8 cellular contexts compared by ENCODE assay signal in the genomic region with DNA sequence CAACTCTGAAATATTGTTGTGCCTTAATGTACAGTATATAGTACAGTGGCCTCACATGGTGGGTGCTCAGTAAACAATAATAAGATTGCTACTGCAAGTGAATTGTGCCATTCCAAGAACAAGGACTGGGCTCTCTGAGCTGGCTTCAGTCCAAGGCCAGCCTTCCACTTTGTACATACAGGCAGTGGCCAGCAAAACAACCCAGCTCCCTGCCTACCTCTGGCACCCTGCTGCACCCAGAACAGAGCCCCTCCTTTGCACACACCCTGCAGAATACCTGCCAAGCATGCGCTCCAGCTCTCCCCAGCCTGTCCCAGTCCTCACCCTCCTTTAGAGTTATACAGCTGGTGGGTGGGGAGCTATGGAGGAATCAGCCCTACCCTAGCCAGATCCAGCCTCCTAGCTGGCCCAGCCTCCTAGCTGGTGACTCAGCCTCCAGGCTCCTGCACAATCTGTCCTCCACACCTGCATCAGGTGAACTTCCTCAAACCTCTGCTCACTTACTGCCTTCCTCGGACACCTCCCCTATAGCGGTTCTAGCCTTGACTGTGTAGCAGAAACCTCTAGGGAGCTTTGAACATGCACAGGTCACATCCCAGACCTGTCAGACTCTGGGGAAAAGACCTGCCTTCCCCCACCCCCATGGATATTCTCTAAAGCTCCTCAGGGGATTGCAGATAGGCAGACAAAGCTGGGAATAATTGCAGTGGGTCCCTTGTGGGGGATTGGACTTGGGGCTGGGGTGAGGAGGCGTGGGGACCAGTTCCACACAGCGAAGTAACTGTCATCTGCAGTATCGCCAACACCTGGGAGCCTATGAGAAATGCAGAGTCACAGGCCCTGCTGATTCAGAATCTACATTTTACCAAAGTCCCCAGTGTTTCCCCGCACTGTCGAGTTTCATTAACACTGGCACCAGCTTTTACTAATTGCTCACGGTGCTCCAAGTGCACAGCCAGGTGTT. TPM values are rescaled to one million over a fixed set of nuclear protein-coding genes. Genes with fewer than 3 reads are reported as not detected.
DNase-seq lines count a peak whose midpoint lies in the region; ATAC-seq and TF ChIP-seq lines count a peak whose summit lies in the region.

No MANE protein-coding gene starts in this region.

- peak overlapping the region; percentile 93 to 98 (median 96) for H3K27ac Mint-ChIP-seq in IgD-negative memory B cell
- H3K27ac Mint-ChIP-seq in activated CD8-positive, alpha-beta T cell treated with anti-CD3 and anti-CD28 coated beads for 36 hours: no peak overlapping the region

- intact Hi-C loops in activated CD8-positive, alpha-beta T cell treated with anti-CD3 and anti-CD28 coated beads for 36 hours (cut with micrococcal nuclease): no loop called here
- intact Hi-C loops in transverse colon (cut with DNase I; ENCODE audit: low total_unique reads): no loop called here

- H3K27me3 Mint-ChIP-seq in IgD-negative memory B cell: peaks cover 18% of the 10 kb centered on the region
- H3K27me3 Mint-ChIP-seq in activated CD8-positive, alpha-beta T cell treated with anti-CD3 and anti-CD28 coated beads for 36 hours: peaks cover 21% of the 10 kb centered on the region

- H3K4me1 Mint-ChIP-seq in IgD-negative memory B cell: peaks cover 41 to 52% (median 43%) of the 10 kb centered on the region in 3 donors
- H3K4me1 Mint-ChIP-seq in activated CD8-positive, alpha-beta T cell treated with anti-CD3 and anti-CD28 coated beads for 36 hours (ENCODE audit: low read depth): peaks cover 37% of the 10 kb centered on the region

- no peaks in the 10 kb centered on the region for H3K36me3 ChIP-seq in transverse colon

- ATAC-seq in activated CD8-positive, alpha-beta T cell treated with anti-CD3 and anti-CD28 coated beads for 36 hours: no peak
- peak; percentile 81 for ATAC-seq in left lobe of liver
- no peak for ATAC-seq in HG03469 (IDR thresholded peaks at IDR 0.05; ENCODE audit: unreplicated experiment)
- ATAC-seq in HG02623 (IDR thresholded peaks at IDR 0.05; ENCODE audit: unreplicated experiment): no peak

- H3K36me3 Mint-ChIP-seq in IgD-negative memory B cell: peaks cover 5% of the 10 kb centered on the region
- peaks cover 4% of the 10 kb centered on the region for H3K36me3 Mint-ChIP-seq in activated CD8-positive, alpha-beta T cell treated with anti-CD3 and anti-CD28 coated beads for 36 hours (ENCODE audit: low read depth)

- H3K4me3 Mint-ChIP-seq in IgD-negative memory B cell: peak overlapping the region; percentile 81 to 92 (median 86)
- H3K4me3 Mint-ChIP-seq in activated CD8-positive, alpha-beta T cell treated with anti-CD3 and anti-CD28 coated beads for 36 hours: peak overlapping the region; percentile 69

- no peaks in the 10 kb centered on the region for H3K9me3 Mint-ChIP-seq in IgD-negative memory B cell
- H3K9me3 Mint-ChIP-seq in activated CD8-positive, alpha-beta T cell treated with anti-CD3 and anti-CD28 coated beads for 36 hours: no peaks in the 10 kb centered on the region

- DNase-seq in C1 segment of cervical spinal cord (lab: John Stamatoyannopoulos, UW) (peak in 8 of 14 donors; percentile 20 to 73 (median 37)), left lobe of liver (ENCODE audit: low spot score) (peak; percentile 78), transverse colon (peak; percentile 95), 8988T (no peak)
- DNase-seq in activated CD8-positive, alpha-beta T cell treated with anti-CD3 and anti-CD28 coated beads for 36 hours: no peak

- peak overlapping the region; percentile 75 to 84 (median 81) for H3K27ac ChIP-seq in transverse colon

- peak overlapping the region in 1 of 4 donors; percentile 59 for H3K4me3 ChIP-seq in transverse colon

- peak; percentile 54 for TF ChIP-seq POLR2A in transverse colon (IDR thresholded peaks at IDR 0.05)

- TF ChIP-seq CTCF in activated CD8-positive, alpha-beta T cell treated with anti-CD3 and anti-CD28 coated beads for 36 hours (IDR thresholded peaks at IDR 0.05): no peak
- no peak for TF ChIP-seq CTCF in transverse colon (IDR thresholded peaks at IDR 0.05)

- H3K27me3 ChIP-seq in transverse colon: peaks cover 14% of the 10 kb centered on the region

- WGBS in transverse colon (ENCODE audit: low coverage in 1 of 2), 2 donors: 40 to 53% methylated on average over 3 to 9 of the region's 9 CpGs

- TF ChIP-seq EP300 in transverse colon (IDR thresholded peaks at IDR 0.05; ENCODE audit: low read depth): peak; percentile 68

- peaks cover 28 to 57% (median 39%) of the 10 kb centered on the region in 4 donors for H3K4me1 ChIP-seq in transverse colon

- POLR2A ChIA-PET in activated CD8-positive, alpha-beta T cell treated with anti-CD3 and anti-CD28 coated beads for 36 hours (lab: Charles Lee): interaction anchor here (1.2 to 1.5 kb wide), 2 partner anchors 10 to 24 kb away, joined by 5 to 6 read pairs; no protein-coding TSS in a partner anchor

- H3K9me3 ChIP-seq in transverse colon: no peaks in the 10 kb centered on the region

- in situ Hi-C loops in transverse colon (cut with MboI; ENCODE audit: low pct_ligation_motif_present in 1 of 4, low pct_unique_long_range_greater_than_20kb in 1 of 4, low sequenced_read_pairs in 3 of 4): no loop called here

- CTCF ChIA-PET in activated CD8-positive, alpha-beta T cell treated with anti-CD3 and anti-CD28 coated beads for 36 hours (lab: Charles Lee): interaction anchor here (0.7 to 9.2 kb wide), 21 partner anchors 8 to 248 kb away, joined by 3 to 93 read pairs (median 5); a partner anchor contains a TSS

RNA-seq across cellular contexts. Expression of a gene that starts 17.9 kb away (rescaled TPM):
- not detected for polyA plus RNA-seq in IgD-negative memory B cell
- total RNA-seq in activated CD8-positive, alpha-beta T cell treated with anti-CD3 and anti-CD28 coated beads for 36 hours: not detected
- not detected for total RNA-seq in left lobe of liver
- under 1 TPM in 1 of 4 donors, not detected in 3; 0.14 TPM for total RNA-seq in transverse colon

RNA-seq across cellular contexts. Expression of a gene that starts 25.6 kb away (rescaled TPM):
- 14.7 TPM for polyA plus RNA-seq in IgD-negative memory B cell
- 1 to 10 TPM; 8.8 to 9.6 TPM for total RNA-seq in activated CD8-positive, alpha-beta T cell treated with anti-CD3 and anti-CD28 coated beads for 36 hours
- 11.8 TPM for total RNA-seq in left lobe of liver
- 10 to 100 TPM; 30.8 to 97.1 (median 67.8) TPM for total RNA-seq in transverse colon

RNA-seq across cellular contexts. Expression of a gene that starts 57.9 kb away (rescaled TPM):
- polyA plus RNA-seq in IgD-negative memory B cell: 0.24 TPM
- 1 to 10 TPM; 3.3 to 3.6 TPM for total RNA-seq in activated CD8-positive, alpha-beta T cell treated with anti-CD3 and anti-CD28 coated beads for 36 hours
- 0.35 TPM for total RNA-seq in left lobe of liver
- total RNA-seq in transverse colon: 10 to 100 TPM; 20.1 to 60.2 (median 33.9) TPM

Comparison
In these comparisons a context has a peak if more than half of its experiments do, and no peak if none do; other contexts are left out.
1. DNase-seq: peak in C1 segment of cervical spinal cord (8 of 14), left lobe of liver (single experiment) and transverse colon (single experiment); none in activated CD8-positive, alpha-beta T cell treated with anti-CD3 and anti-CD28 coated beads for 36 hours (single experiment) and 8988T (single experiment).
2. RNA of a gene that starts 57.9 kb away (total RNA-seq): 20.1 to 60.2 TPM in transverse colon; 3.3 to 3.6 TPM in activated CD8-positive, alpha-beta T cell treated with anti-CD3 and anti-CD28 coated beads for 36 hours and 0.35 TPM in left lobe of liver (single experiment); every median in the first group is over 4 times any median in the second.